Comparison of ENCODE assay signal across 20 cellular contexts in the genomic region with DNA sequence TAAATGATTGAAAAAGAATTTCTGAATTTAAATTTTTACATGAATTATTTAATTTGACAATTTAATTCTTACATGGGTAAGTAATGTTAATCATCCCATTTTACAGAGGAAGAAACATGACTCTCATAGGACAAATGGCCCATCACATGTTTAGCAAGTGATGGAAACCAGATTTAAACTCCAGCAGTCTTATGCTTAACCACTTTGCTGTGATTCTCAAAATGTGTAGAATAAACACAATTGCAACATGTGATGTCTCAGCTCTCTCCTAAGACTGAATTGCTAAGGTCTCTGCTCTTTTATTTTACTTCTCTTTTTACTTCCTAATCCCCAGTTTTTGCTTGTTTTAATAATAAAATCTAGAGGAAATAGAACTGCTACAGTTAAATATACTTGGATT.
"Had no signal": no experiment of that assay in that cellular context is flagged by ENCODE, and none has a peak within 500 bp of the region (broad histone marks: within the 10 kb centered on the region; RNA-seq: fewer than 3 reads in every experiment).

No MANE protein-coding gene starts in this region.

- H3K27me3 ChIP-seq: esophagus squamous epithelium, gastrocnemius medialis, neutrophil, right lobe of liver, tibial nerve, upper lobe of left lung had no signal

- H3K9me3 ChIP-seq: esophagus squamous epithelium, gastrocnemius medialis, mucosa of descending colon, neutrophil, right lobe of liver, thoracic aorta, tibial nerve, upper lobe of left lung had no signal

- H3K4me1 ChIP-seq: esophagus squamous epithelium, gastrocnemius medialis, parathyroid adenoma, right lobe of liver had no signal

- H3K79me2 ChIP-seq: parathyroid adenoma had no signal

- DNase-seq: cortex of kidney; effector memory CD8-positive, alpha-beta T cell; erythroblast; esophagus squamous epithelium; gastrocnemius medialis; head of caudate nucleus; kidney; mucosa of descending colon; naive B cell; right lobe of liver; small intestine; stimulated activated CD4-positive, alpha-beta T cell treated with anti-CD3 and anti-CD28 coated beads, Interleukin-15, amount 100 ng/mL, for 24 hours; stimulated activated CD4-positive, alpha-beta T cell treated with anti-CD3 and anti-CD28 coated beads, Interleukin-2, amount 100 ng/mL, for 48 hours; stimulated activated naive B cell treated with anti-CD40 and anti-IgM and Interleukin-4, amounts not matched to agents 10 μg/mL and 1 μg/mL and 100 μg/mL, for 72 hours; upper lobe of left lung had no signal

- H3K27ac ChIP-seq: esophagus squamous epithelium, gastrocnemius medialis, neutrophil, parathyroid adenoma, right lobe of liver, thoracic aorta, tibial nerve, upper lobe of left lung had no signal

- H2AFZ ChIP-seq: parathyroid adenoma had no signal

- H3K36me3 ChIP-seq: esophagus squamous epithelium, gastrocnemius medialis, neutrophil, right lobe of liver, thoracic aorta, tibial nerve, upper lobe of left lung had no signal

- H3K4me3 ChIP-seq: esophagus squamous epithelium, gastrocnemius medialis, lung, mucosa of descending colon, right lobe of liver, thoracic aorta, tibial nerve, upper lobe of left lung had no signal
